ENCODE assay signal across 20 cellular contexts in the genomic region with DNA sequence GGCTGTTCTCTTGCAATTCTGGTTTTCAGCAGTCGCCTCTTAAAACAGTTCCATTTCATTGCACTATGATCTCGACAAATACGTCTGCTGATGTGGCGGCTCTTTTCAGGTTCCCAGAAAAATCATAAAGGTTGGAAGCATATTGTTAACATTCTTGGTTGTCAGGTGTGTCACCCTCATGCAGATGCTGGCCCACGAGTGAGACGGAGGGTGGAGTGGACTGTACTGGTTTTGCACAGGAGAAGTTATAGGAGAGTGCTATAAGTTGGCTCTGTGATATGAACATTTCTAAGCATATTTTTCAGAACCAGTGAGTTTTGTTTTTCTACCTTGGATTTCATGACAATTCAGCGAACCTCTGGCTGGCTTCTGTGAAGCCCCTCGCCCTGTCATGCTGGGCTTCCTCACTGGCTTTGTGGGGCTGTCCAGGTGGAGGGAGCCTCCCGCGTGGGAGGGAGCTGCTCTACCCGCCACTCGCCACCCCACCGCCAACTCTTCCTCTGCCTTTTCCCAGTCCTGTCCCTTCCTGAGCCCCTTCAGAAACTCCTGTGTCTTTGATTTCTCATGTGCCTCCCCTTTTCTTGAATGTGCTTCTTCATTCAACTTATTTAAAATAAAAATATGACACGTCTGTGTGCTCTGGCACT. TPM values are rescaled to one million over a fixed set of nuclear protein-coding genes. Genes with fewer than 3 reads are reported as not detected.
DNase-seq lines count a peak whose midpoint lies in the region; ATAC-seq and TF ChIP-seq lines count a peak whose summit lies in the region.
"Had no signal": no experiment of that assay in that cellular context is flagged by ENCODE, and none has a peak within 500 bp of the region (broad histone marks: within the 10 kb centered on the region; RNA-seq: fewer than 3 reads in every experiment).

No MANE protein-coding gene starts in this region.

- TF ChIP-seq CTCF in CD14-positive monocyte (IDR thresholded peaks at IDR 0.05) = no peak
- TF ChIP-seq CTCF in endothelial cell (IDR thresholded peaks at IDR 0.05; ENCODE audit: unreplicated experiment) = no peak

- no peaks in the 10 kb centered on the region for H3K9me3 Mint-ChIP-seq in activated naive CD4-positive, alpha-beta T cell treated with anti-CD3 and anti-CD28 coated beads for 36 hours
- H3K9me3 Mint-ChIP-seq in IgD-negative memory B cell (no peaks in the 10 kb centered on the region), CD14-positive monocyte (peaks cover 5 to 26% (median 9%) of the 10 kb centered on the region in 7 donors), endothelial cell (ENCODE audit: unreplicated experiment) (no peaks in the 10 kb centered on the region)
- H3K9me3 Mint-ChIP-seq in activated T-helper 2 cell treated with anti-CD3 and anti-CD28 coated beads, Interferon-gamma antibody, Interleukin-2, Interleukin-4, amounts not matched to agents 10 μg/mL and 5 μg/mL and 100 μg/mL, durations not matched to agents 14 hours and 24 hours and 36 hours = no peaks in the 10 kb centered on the region
- H3K9me3 Mint-ChIP-seq in stimulated activated effector memory CD8-positive, alpha-beta T cell treated with anti-CD3 and anti-CD28 coated beads, Interleukin-12 subunit alpha, Interleukin-12 subunit beta, amount 100 ng/mL, for 72 hours = no peaks in the 10 kb centered on the region
- H3K9me3 Mint-ChIP-seq: endodermal cell had no signal

- no peak for ATAC-seq in stimulated activated effector memory CD8-positive, alpha-beta T cell treated with anti-CD3 and anti-CD28 coated beads, Interleukin-12 subunit alpha, Interleukin-12 subunit beta, amount 100 ng/mL, for 72 hours
- ATAC-seq: left lung, SK-N-SH treated with all-trans-retinoic acid at 6 μM for 48 hours had no signal

- CTCF ChIA-PET in activated naive CD4-positive, alpha-beta T cell treated with anti-CD3 and anti-CD28 coated beads for 36 hours (lab: Charles Lee) = interaction anchor here (1.9 to 2.2 kb wide), 2 partner anchors 10 to 214 kb away, joined by 10 read pairs; partner anchors contain the start of gene IRF4

- no peak for DNase-seq in activated naive CD4-positive, alpha-beta T cell treated with anti-CD3 and anti-CD28 coated beads for 36 hours
- no peak for DNase-seq in activated naive CD4-positive, alpha-beta T cell treated with Interleukin-2 at 50 U/mL for 16 hours
- DNase-seq in activated T-helper 2 cell treated with anti-CD3 and anti-CD28 coated beads, Interferon-gamma antibody, Interleukin-2, Interleukin-4, amounts not matched to agents 10 μg/mL and 5 μg/mL and 100 μg/mL, durations not matched to agents 14 hours and 24 hours and 36 hours (ENCODE audit: low spot score) = no peak
- no peak for DNase-seq in stimulated activated effector memory CD8-positive, alpha-beta T cell treated with anti-CD3 and anti-CD28 coated beads, Interleukin-12 subunit alpha, Interleukin-12 subunit beta, amount 100 ng/mL, for 72 hours (ENCODE audit: low spot score in 2 of 2)
- DNase-seq in CD14-positive monocyte (ENCODE audit: low spot score) (no peak), endothelial cell (ENCODE audit: low spot score) (no peak), NCI-H1105 treated with DMSO at 0.1 percent for 48 hours (lab: John Stamatoyannopoulos, UW) (no peak)
- DNase-seq: endodermal cell; glutamatergic neuron; H7; Kasumi-1; NCI-H1092; NCI-H2081; NCI-H510A treated with DMSO at 0.1 percent for 48 hours; RPMI8226; stimulated activated CD4-positive, alpha-beta T cell treated with anti-CD3 and anti-CD28 coated beads, Interleukin-4, amount 100 ng/mL, for 4 hours had no signal

- peaks cover 95% of the 10 kb centered on the region for H3K36me3 Mint-ChIP-seq in activated naive CD4-positive, alpha-beta T cell treated with anti-CD3 and anti-CD28 coated beads for 36 hours (ENCODE audit: low read depth)
- peaks cover 17% of the 10 kb centered on the region for H3K36me3 Mint-ChIP-seq in IgD-negative memory B cell
- peaks cover 99% of the 10 kb centered on the region for H3K36me3 Mint-ChIP-seq in activated T-helper 2 cell treated with anti-CD3 and anti-CD28 coated beads, Interferon-gamma antibody, Interleukin-2, Interleukin-4, amounts not matched to agents 10 μg/mL and 5 μg/mL and 100 μg/mL, durations not matched to agents 14 hours and 24 hours and 36 hours (ENCODE audit: low read depth)
- H3K36me3 Mint-ChIP-seq in stimulated activated effector memory CD8-positive, alpha-beta T cell treated with anti-CD3 and anti-CD28 coated beads, Interleukin-12 subunit alpha, Interleukin-12 subunit beta, amount 100 ng/mL, for 72 hours = peaks cover 100% of the 10 kb centered on the region
- H3K36me3 Mint-ChIP-seq in CD14-positive monocyte = peaks cover 52 to 58% of the 10 kb centered on the region in 2 donors
- H3K36me3 Mint-ChIP-seq in endothelial cell (ENCODE audit: low read depth, unreplicated experiment) = peaks cover 4% of the 10 kb centered on the region

- H3K4me3 Mint-ChIP-seq in activated naive CD4-positive, alpha-beta T cell treated with anti-CD3 and anti-CD28 coated beads for 36 hours = peak overlapping the region; percentile 73
- H3K4me3 Mint-ChIP-seq in IgD-negative memory B cell (peak overlapping the region in 3 of 4 donors; percentile 24 to 80 (median 54)), CD14-positive monocyte (no peak overlapping the region), endothelial cell (ENCODE audit: unreplicated experiment) (no peak overlapping the region)
- H3K4me3 Mint-ChIP-seq in activated T-helper 2 cell treated with anti-CD3 and anti-CD28 coated beads, Interferon-gamma antibody, Interleukin-2, Interleukin-4, amounts not matched to agents 10 μg/mL and 5 μg/mL and 100 μg/mL, durations not matched to agents 14 hours and 24 hours and 36 hours (ENCODE audit: low read depth) = peak overlapping the region; percentile 76
- H3K4me3 Mint-ChIP-seq in stimulated activated effector memory CD8-positive, alpha-beta T cell treated with anti-CD3 and anti-CD28 coated beads, Interleukin-12 subunit alpha, Interleukin-12 subunit beta, amount 100 ng/mL, for 72 hours = peak overlapping the region; percentile 96
- H3K4me3 Mint-ChIP-seq: endodermal cell had no signal

- H3K4me1 Mint-ChIP-seq in activated naive CD4-positive, alpha-beta T cell treated with anti-CD3 and anti-CD28 coated beads for 36 hours (ENCODE audit: low read depth) = peaks cover 94% of the 10 kb centered on the region
- H3K4me1 Mint-ChIP-seq in IgD-negative memory B cell = peaks cover 39 to 84% (median 61%) of the 10 kb centered on the region in 3 donors
- peaks cover 86% of the 10 kb centered on the region for H3K4me1 Mint-ChIP-seq in activated T-helper 2 cell treated with anti-CD3 and anti-CD28 coated beads, Interferon-gamma antibody, Interleukin-2, Interleukin-4, amounts not matched to agents 10 μg/mL and 5 μg/mL and 100 μg/mL, durations not matched to agents 14 hours and 24 hours and 36 hours (ENCODE audit: low read depth)
- H3K4me1 Mint-ChIP-seq in stimulated activated effector memory CD8-positive, alpha-beta T cell treated with anti-CD3 and anti-CD28 coated beads, Interleukin-12 subunit alpha, Interleukin-12 subunit beta, amount 100 ng/mL, for 72 hours = peaks cover 79% of the 10 kb centered on the region
- no peaks in the 10 kb centered on the region for H3K4me1 Mint-ChIP-seq in CD14-positive monocyte
- H3K4me1 Mint-ChIP-seq in endothelial cell (ENCODE audit: unreplicated experiment) = no peaks in the 10 kb centered on the region
- H3K4me1 Mint-ChIP-seq: endodermal cell had no signal

- H3K27ac Mint-ChIP-seq in activated naive CD4-positive, alpha-beta T cell treated with anti-CD3 and anti-CD28 coated beads for 36 hours = peak overlapping the region; percentile 94
- H3K27ac Mint-ChIP-seq in IgD-negative memory B cell (peak overlapping the region; percentile 27 to 97 (median 53)), CD14-positive monocyte (peak overlapping the region in 1 of 7 donors; percentile 18), endothelial cell (ENCODE audit: unreplicated experiment) (no peak overlapping the region)
- peak overlapping the region; percentile 93 for H3K27ac Mint-ChIP-seq in activated T-helper 2 cell treated with anti-CD3 and anti-CD28 coated beads, Interferon-gamma antibody, Interleukin-2, Interleukin-4, amounts not matched to agents 10 μg/mL and 5 μg/mL and 100 μg/mL, durations not matched to agents 14 hours and 24 hours and 36 hours
- H3K27ac Mint-ChIP-seq in stimulated activated effector memory CD8-positive, alpha-beta T cell treated with anti-CD3 and anti-CD28 coated beads, Interleukin-12 subunit alpha, Interleukin-12 subunit beta, amount 100 ng/mL, for 72 hours = peak overlapping the region; percentile 90
- H3K27ac Mint-ChIP-seq: endodermal cell had no signal

- intact Hi-C loops in activated naive CD4-positive, alpha-beta T cell treated with anti-CD3 and anti-CD28 coated beads for 36 hours (cut with micrococcal nuclease) = loop anchor here (2.0 kb wide), 1 partner anchor 213 kb away; no protein-coding TSS in a partner anchor
- intact Hi-C loops in activated T-helper 2 cell treated with anti-CD3 and anti-CD28 coated beads, Interferon-gamma antibody, Interleukin-2, Interleukin-4, amounts not matched to agents 10 μg/mL and 5 μg/mL and 100 μg/mL, durations not matched to agents 14 hours and 24 hours and 36 hours (cut with micrococcal nuclease) = loop anchor here (2.0 to 5.0 kb wide), 3 partner anchors 45 to 310 kb away; no protein-coding TSS in a partner anchor
- intact Hi-C loops in CD14-positive monocyte (cut with micrococcal nuclease) = loop anchor here in 1 of 2 donors (5.0 kb wide), 1 partner anchor 210 kb away; no protein-coding TSS in a partner anchor

- no peaks in the 10 kb centered on the region for H3K27me3 Mint-ChIP-seq in activated naive CD4-positive, alpha-beta T cell treated with anti-CD3 and anti-CD28 coated beads for 36 hours (ENCODE audit: low read depth)
- H3K27me3 Mint-ChIP-seq in IgD-negative memory B cell = no peaks in the 10 kb centered on the region
- no peaks in the 10 kb centered on the region for H3K27me3 Mint-ChIP-seq in activated T-helper 2 cell treated with anti-CD3 and anti-CD28 coated beads, Interferon-gamma antibody, Interleukin-2, Interleukin-4, amounts not matched to agents 10 μg/mL and 5 μg/mL and 100 μg/mL, durations not matched to agents 14 hours and 24 hours and 36 hours (ENCODE audit: low read depth)
- H3K27me3 Mint-ChIP-seq in CD14-positive monocyte (ENCODE audit: low read depth in 3 of 3) = peaks cover 27 to 34% (median 30%) of the 10 kb centered on the region in 3 donors
- H3K27me3 Mint-ChIP-seq in endothelial cell (ENCODE audit: unreplicated experiment) = peaks cover 2% of the 10 kb centered on the region

RNA-seq across cellular contexts. Expression of gene IRF4, which starts 10.6 kb away (rescaled TPM):
- 100 to 1,000 TPM; 500 to 504 TPM for total RNA-seq in activated naive CD4-positive, alpha-beta T cell treated with anti-CD3 and anti-CD28 coated beads for 36 hours
- polyA plus RNA-seq in IgD-negative memory B cell = 22.9 TPM
- 1,053 and 1,062 TPM in 2 replicates for total RNA-seq in activated T-helper 2 cell treated with anti-CD3 and anti-CD28 coated beads, Interferon-gamma antibody, Interleukin-2, Interleukin-4, amounts not matched to agents 10 μg/mL and 5 μg/mL and 100 μg/mL, durations not matched to agents 14 hours and 24 hours and 36 hours
- polyA plus RNA-seq in CD14-positive monocyte = 1 to 10 TPM; 3.0 to 6.4 TPM
- not detected for total RNA-seq in endothelial cell (ENCODE audit: unreplicated experiment)
- total RNA-seq: endodermal cell, renal cortical epithelial cell had no signal

Comparison
In these comparisons a context has a peak if more than half of its experiments do, and no peak if none do; other contexts are left out.
1. H3K4me3 Mint-ChIP-seq: peak in activated naive CD4-positive, alpha-beta T cell treated with anti-CD3 and anti-CD28 coated beads for 36 hours (single experiment), IgD-negative memory B cell (3 of 4), activated T-helper 2 cell treated with anti-CD3 and anti-CD28 coated beads, Interferon-gamma antibody, Interleukin-2, Interleukin-4, amounts not matched to agents 10 μg/mL and 5 μg/mL and 100 μg/mL, durations not matched to agents 14 hours and 24 hours and 36 hours (single experiment) and stimulated activated effector memory CD8-positive, alpha-beta T cell treated with anti-CD3 and anti-CD28 coated beads, Interleukin-12 subunit alpha, Interleukin-12 subunit beta, amount 100 ng/mL, for 72 hours (single experiment); none in CD14-positive monocyte (0 of 2) and endothelial cell (single experiment).
2. RNA of gene IRF4, which starts 10.6 kb away (total RNA-seq): 1,053 to 1,062 TPM in activated T-helper 2 cell treated with anti-CD3 and anti-CD28 coated beads, Interferon-gamma antibody, Interleukin-2, Interleukin-4, amounts not matched to agents 10 μg/mL and 5 μg/mL and 100 μg/mL, durations not matched to agents 14 hours and 24 hours and 36 hours and 500 to 504 TPM in activated naive CD4-positive, alpha-beta T cell treated with anti-CD3 and anti-CD28 coated beads for 36 hours; not detected in endothelial cell (single experiment); every median in the first group is over 100 times any median in the second.